9 cellular contexts compared by ENCODE assay signal in the genomic region with DNA sequence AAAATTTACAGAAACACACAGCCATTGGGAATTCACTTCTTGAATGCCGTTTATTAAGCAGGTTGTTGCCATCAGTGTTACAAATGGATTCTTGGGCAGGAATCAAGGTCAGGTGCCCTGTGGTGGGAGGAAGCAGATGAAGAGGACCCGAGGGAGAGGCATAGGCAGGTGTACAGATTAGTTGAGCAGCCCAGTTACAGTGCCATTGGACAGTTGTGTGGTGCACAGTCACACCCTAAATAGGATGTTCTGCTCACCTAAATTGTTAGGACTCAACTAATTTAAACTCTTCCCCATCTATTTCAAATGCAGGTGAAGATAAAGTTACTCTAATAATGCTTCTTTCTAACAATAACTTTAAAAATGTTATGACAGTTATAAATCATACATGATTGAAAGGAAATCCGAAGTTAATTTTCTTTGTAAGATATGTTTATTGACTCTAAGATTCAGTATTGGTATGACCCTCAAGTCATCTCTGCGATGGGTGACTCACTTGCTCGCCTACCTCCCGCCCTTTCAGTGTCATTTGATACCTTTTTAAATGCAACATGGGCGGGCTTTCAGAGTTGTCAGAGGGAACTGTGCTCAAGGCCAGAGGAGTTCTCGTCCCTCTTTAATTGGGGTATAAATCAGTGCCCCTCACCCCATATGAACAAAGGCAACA. TPM values are rescaled to one million over a fixed set of nuclear protein-coding genes. Genes with fewer than 3 reads are reported as not detected.
A peak's percentile ranks its signal among the peaks of the same experiment; 100 is the strongest.
DNase-seq lines count a peak whose midpoint lies in the region; ATAC-seq, FAIRE-seq and TF ChIP-seq lines count a peak whose summit lies in the region.
"Had no signal": no experiment of that assay in that cellular context is flagged by ENCODE, and none has a peak within 500 bp of the region (broad histone marks: within the 10 kb centered on the region; RNA-seq: fewer than 3 reads in every experiment).

No MANE protein-coding gene starts in this region.

- no peaks in the 10 kb centered on the region for H4K20me1 ChIP-seq in GM12878 (ENCODE audit: control insufficient read depth, insufficient read depth)

- no peak for TF ChIP-seq RAD21 in GM12878 (IDR thresholded peaks at IDR 0.05; ENCODE audit: insufficient read depth, low read depth, low read length)

- 7% methylated on average over 8 of the region's 8 CpGs for WGBS in GM12878 (ENCODE audit: insufficient coverage, insufficient replicate concordance, low lambda C conversion rate, missing lambda C conversion rate)
- no CpG with 5 or more reads among the region's 8 CpGs for WGBS in mesendoderm (ENCODE audit: extremely low coverage, insufficient coverage, low lambda C conversion rate)

- H3K4me3 ChIP-seq in AG04450 (ENCODE audit: low read depth, low read length) = peak overlapping the region; percentile 14; the same call in 1 of the 2 replicates
- peak overlapping the region; percentile 22 for H3K4me3 ChIP-seq in HFF-Myc (replicated peaks; ENCODE audit: low read depth, low read length)
- peak overlapping the region; percentile 46; the same call in 1 of the 2 replicates for H3K4me3 ChIP-seq in GM12878
- H3K4me3 ChIP-seq in mesendoderm (ENCODE audit: low read length) = no peak overlapping the region

- peaks cover 12% of the 10 kb centered on the region for H3K79me1 ChIP-seq in mesendoderm (ENCODE audit: low read length)

- no peak overlapping the region for H3K23ac ChIP-seq in mesendoderm (ENCODE audit: low read length)

- H3K4me1 ChIP-seq in GM12878 (ENCODE audit: control insufficient read depth, insufficient read depth, low read length) (peaks cover 57% of the 10 kb centered on the region), mesendoderm (ENCODE audit: control insufficient read depth, low read depth, low read length) (no peaks in the 10 kb centered on the region)

- CTCF ChIA-PET in AG04450 (lab: Charles Lee) = interaction anchor here (1.0 kb wide), 1 partner anchor 118 kb away, joined by 3 read pairs; no protein-coding TSS in a partner anchor
- CTCF ChIA-PET in GM12878 (lab: Yijun Ruan, JAX) = interaction anchor here (1.1 to 6.1 kb wide), 3 partner anchors 11 to 52 kb away, joined by 4 to 85 read pairs (median 32); no protein-coding TSS in a partner anchor

- TF ChIP-seq CTCF in AG04450 (IDR thresholded peaks at IDR 0.05; ENCODE audit: low read depth, low read length) (no peak), HFF-Myc (IDR thresholded peaks at IDR 0.05; ENCODE audit: low read depth, low read length, missing control alignments) (no peak), GM12878 (IDR thresholded peaks at IDR 0.05 in 2 of 3, conservative IDR thresholded peaks at IDR 0.05 in 1 of 3; ENCODE audit: control insufficient read depth in 2 of 3, extremely low read depth in 1 of 3, insufficient read depth in 1 of 3, low read depth in 3 of 3, low read length in 3 of 3) (no peak)

- peak overlapping the region; percentile 65 for H3K27ac ChIP-seq in AG04450 (ENCODE audit: low read depth, low read length)
- peak overlapping the region; percentile 90 for H3K27ac ChIP-seq in GM12878 (ENCODE audit: control insufficient read depth, insufficient read depth)
- H3K27ac ChIP-seq in mesendoderm (ENCODE audit: low read depth, low read length) = no peak overlapping the region

- H2BK120ac ChIP-seq in mesendoderm (ENCODE audit: low read depth, low read length) = no peak overlapping the region

- no peak overlapping the region for H4K8ac ChIP-seq in mesendoderm (ENCODE audit: low read depth, low read length)

- TF ChIP-seq POLR2A in GM12878 (IDR thresholded peaks at IDR 0.05; ENCODE audit: low read depth, low read length) = no peak

- no peak overlapping the region for H4K5ac ChIP-seq in mesendoderm (ENCODE audit: low read length)

- no TSS peak for BruUV-seq in GM12878 (replicated peaks; lab: Mats Ljungman, UMichigan)

- DNase-seq in AG04450 (ENCODE audit: low read depth, low spot score) (no peak), HFF-Myc (ENCODE audit: extremely low read depth, low read depth) (no peak), GM12878 (ENCODE audit: low read depth, low spot score) (no peak), mesendoderm (peak; percentile 76), NCI-H748 treated with DMSO at 0.1 percent for 48 hours (lab: John Stamatoyannopoulos, UW) (no peak), NCI-H774 (lab: John Stamatoyannopoulos, UW) (no peak), hypothalamus (lab: John Stamatoyannopoulos, UW) (no peak)

- intact Hi-C loops in GM12878 (cut with micrococcal nuclease; ENCODE audit: unreplicated experiment) = loop anchor here (2.0 to 10.0 kb wide), 3 partner anchors 13 to 301 kb away; a partner anchor contains a TSS

- H3K4me2 ChIP-seq in GM12878 (ENCODE audit: control insufficient read depth, insufficient read depth) (peak overlapping the region; percentile 92), mesendoderm (ENCODE audit: low read length) (no peak overlapping the region)

- no peak overlapping the region for H3K56ac ChIP-seq in mesendoderm (ENCODE audit: low read length)

- RAD21 ChIA-PET in GM12878 (lab: Charles Lee; ENCODE audit: unreplicated experiment) = interaction anchor here (1.3 to 2.9 kb wide), 5 partner anchors 12 to 118 kb away, joined by 5 to 19 read pairs (median 7); a partner anchor contains a TSS

- no peak overlapping the region for H3K4ac ChIP-seq in mesendoderm (ENCODE audit: low read depth, low read length)

- H3K9ac ChIP-seq in GM12878 (ENCODE audit: control insufficient read depth, insufficient read depth, low read length) = peak overlapping the region; percentile 62
- H3K9ac ChIP-seq in mesendoderm (ENCODE audit: low read length) = no peak overlapping the region

- peaks cover 76% of the 10 kb centered on the region for H3K79me2 ChIP-seq in GM12878 (ENCODE audit: control insufficient read depth, insufficient read depth, low read length)
- H3K79me2 ChIP-seq in mesendoderm (ENCODE audit: control insufficient read depth, insufficient read depth, low read length) = peaks cover 12% of the 10 kb centered on the region

- FAIRE-seq in GM12878 (lab: Jason Lieb, UNC) = no peak
- FAIRE-seq: D721Med had no signal

- H2BK5ac ChIP-seq in mesendoderm (ENCODE audit: low read length) = no peak overlapping the region

- POLR2A ChIA-PET in AG04450 (lab: Yijun Ruan, JAX) (interaction anchor here (1.2 kb wide), 2 partner anchors 34 to 42 kb away, joined by 5 read pairs; a partner anchor contains a TSS), GM12878 (lab: Charles Lee) (interaction anchor here (0.9 to 5.6 kb wide), 4 partner anchors 9 to 25 kb away, joined by 3 to 43 read pairs (median 8); no protein-coding TSS in a partner anchor)

- H3K18ac ChIP-seq in mesendoderm (ENCODE audit: low read length) = no peak overlapping the region

- H3K9me3 ChIP-seq in AG04450 (ENCODE audit: control insufficient read depth, insufficient read depth, low read length) = no peaks in the 10 kb centered on the region
- no peaks in the 10 kb centered on the region for H3K9me3 ChIP-seq in GM12878 (replicated peaks; ENCODE audit: control insufficient read depth, insufficient read depth, low read length)

- in situ Hi-C loops in GM12878 (cut with MboI) = no loop called here

- H3K27me3 ChIP-seq in AG04450 (ENCODE audit: control insufficient read depth, insufficient read depth, low read length) (no peaks in the 10 kb centered on the region), GM12878 (replicated peaks in 1 of 2; ENCODE audit: control insufficient read depth in 2 of 2, insufficient read depth in 2 of 2, low read length in 1 of 2) (no peaks in the 10 kb centered on the region), mesendoderm (ENCODE audit: insufficient read depth, low read length, poor library complexity) (no peaks in the 10 kb centered on the region)

- H3K36me3 ChIP-seq in GM12878 (ENCODE audit: control insufficient read depth in 2 of 2, insufficient read depth in 2 of 2, low read length in 1 of 2) (0 out of 4 replicates have a peak, but pooled peaks cover 0 to 2% of the 10 kb centered on the region in 2 experiments), mesendoderm (ENCODE audit: control insufficient read depth, insufficient read depth, low read length) (no peaks in the 10 kb centered on the region)

- no peak for TF ChIP-seq EP300 in GM12878 (IDR thresholded peaks at IDR 0.05; ENCODE audit: borderline replicate concordance in 1 of 2, control insufficient read depth in 1 of 2, low read depth in 2 of 2, low read length in 2 of 2)

- H2BK15ac ChIP-seq in mesendoderm (replicated peaks; ENCODE audit: low read depth) = no peak overlapping the region

- no peak overlapping the region for H2AK5ac ChIP-seq in mesendoderm (ENCODE audit: low read length)

- SMC1A ChIA-PET in GM12878 (lab: Charles Lee; ENCODE audit: uncharacterized antibody, unreplicated experiment) = interaction anchor here (0.6 to 5.1 kb wide), 6 partner anchors 14 to 345 kb away, joined by 4 to 95 read pairs (median 5); a partner anchor contains a TSS

- ATAC-seq in GM12878 (peak; percentile 19), HG03565 (IDR thresholded peaks at IDR 0.05; ENCODE audit: unreplicated experiment) (no peak)

- H2AFZ ChIP-seq in GM12878 (ENCODE audit: control insufficient read depth, low read depth, low read length) = no peak overlapping the region

RNA-seq across cellular contexts. Expression of a gene that starts 35.0 kb away (rescaled TPM):
- polyA plus RNA-seq in AG04450 (2011; rRNA removed) (85.7 and 86.2 TPM in 2 replicates), GM12878 (2011; rRNA removed) (12.2 and 12.6 TPM in 2 replicates), GM12878 (2014; fragmentation: Illumina TruSeq; extraction: Trizol) (51.8 and 58.9 TPM in 2 replicates), GM12878 (2014; fragmentation: Nextera tagmentation; extraction: Ambion mirVana) (10 to 100 TPM; 17.1 to 24.2 TPM), GM12878 (2014; rRNA removed) (35.9 and 38.6 TPM in 2 replicates), GM12878 (2016; fragmentation: Nextera tagmentation; extraction: Ambion mirVana) (10 to 100 TPM; 43.0 TPM)
- polyA minus RNA-seq in AG04450 (2011; rRNA and poly(A)+ RNA removed) = 102 and 117 TPM in 2 replicates
- 131 and 135 TPM in 2 replicates for total RNA-seq in GM12878 (2013; cell fraction: nucleolus; rRNA removed)
- total RNA-seq in GM12878 (2014; rRNA removed) (65.3 and 77.4 TPM in 2 replicates), GM12878 (2014; rRNA removed; fragmentation: Illumina TruSeq; extraction: Trizol) (62.3 and 63.9 TPM in 2 replicates), GM12878 (2021) (75.1 and 76.4 TPM in 2 replicates)
- polyA plus RNA-seq in GM12878 (2011; ENCODE audit: low read depth) = 20.3 TPM
- polyA plus RNA-seq in GM12878 (2011; cell fraction: cytosol; rRNA removed) = 6.7 and 9.5 TPM in 2 replicates
- 14.6 and 17.6 TPM in 2 replicates for polyA plus RNA-seq in GM12878 (2011; cell fraction: nucleus; rRNA removed)
- 22.5 and 29.0 TPM in 2 replicates for polyA plus RNA-seq in GM12878 (2012)
- polyA minus RNA-seq in GM12878 (2011; rRNA and poly(A)+ RNA removed) = 23.2 and 26.4 TPM in 2 replicates
- 3.8 and 3.9 TPM in 2 replicates for polyA minus RNA-seq in GM12878 (2011; cell fraction: cytosol; rRNA and poly(A)+ RNA removed)
- polyA minus RNA-seq in GM12878 (2011; cell fraction: nucleus; rRNA and poly(A)+ RNA removed) = 17.5 and 26.1 TPM in 2 replicates
- polyA plus RNA-seq in mesendoderm (2013, experiment 1 of 2) = 24.8 TPM
- 25.2 TPM for polyA plus RNA-seq in mesendoderm (2013, experiment 2 of 2)

RNA-seq across cellular contexts. Expression of a gene that starts 55.4 kb away (rescaled TPM):
- polyA plus RNA-seq in AG04450 (2011; rRNA removed) (0.51 and 0.81 TPM in 2 replicates), GM12878 (2011; rRNA removed) (0.15 and 0.48 TPM in 2 replicates), GM12878 (2014; fragmentation: Illumina TruSeq; extraction: Trizol) (0.93 and 1.2 TPM in 2 replicates), GM12878 (2014; fragmentation: Nextera tagmentation; extraction: Ambion mirVana) (1 to 10 TPM; 1.1 to 1.4 TPM), GM12878 (2014; rRNA removed) (1.5 and 2.6 TPM in 2 replicates), GM12878 (2016; fragmentation: Nextera tagmentation; extraction: Ambion mirVana) (1 to 10 TPM; 3.2 to 3.4 TPM)
- not detected in 2 replicates for polyA minus RNA-seq in AG04450 (2011; rRNA and poly(A)+ RNA removed)
- not detected in 2 replicates for total RNA-seq in GM12878 (2013; cell fraction: nucleolus; rRNA removed)
- total RNA-seq in GM12878 (2014; rRNA removed) (1.2 and 1.5 TPM in 2 replicates), GM12878 (2014; rRNA removed; fragmentation: Illumina TruSeq; extraction: Trizol) (1.7 and 2.6 TPM in 2 replicates), GM12878 (2021) (0.53 and 1.0 TPM in 2 replicates)
- 4.4 TPM for polyA plus RNA-seq in GM12878 (2011; ENCODE audit: low read depth)
- 0.10 and 0.18 TPM in 2 replicates for polyA plus RNA-seq in GM12878 (2011; cell fraction: cytosol; rRNA removed)
- not detected in 2 replicates for polyA plus RNA-seq in GM12878 (2011; cell fraction: nucleus; rRNA removed)
- 11.2 and 13.0 TPM in 2 replicates for polyA plus RNA-seq in GM12878 (2012)
- not detected in 2 replicates for polyA minus RNA-seq in GM12878 (2011; rRNA and poly(A)+ RNA removed)
- polyA minus RNA-seq in GM12878 (2011; cell fraction: cytosol; rRNA and poly(A)+ RNA removed) = not detected in 2 replicates
- polyA minus RNA-seq in GM12878 (2011; cell fraction: nucleus; rRNA and poly(A)+ RNA removed) = 0.38 TPM in 1 of 2 replicates, not detected in the other
- 2.0 TPM for polyA plus RNA-seq in mesendoderm (2013, experiment 1 of 2)
- 1.8 TPM for polyA plus RNA-seq in mesendoderm (2013, experiment 2 of 2)
